ENCODE assay signal across 6 cellular contexts in genomic region chr15:40847225-40847961, GRCh38. TPM values are rescaled to one million over a fixed set of nuclear protein-coding genes. Genes with fewer than 3 reads are reported as not detected.
A peak's percentile ranks its signal among the peaks of the same experiment; 100 is the strongest.
DNase-seq lines count a peak whose midpoint lies in the region; ATAC-seq and TF ChIP-seq lines count a peak whose summit lies in the region.

No MANE protein-coding gene starts in this region.

- no peak overlapping the region for H3K4me3 Mint-ChIP-seq in T-cell

- H3K27ac Mint-ChIP-seq in T-cell = peak overlapping the region; percentile 16 to 80

- H3K27me3 Mint-ChIP-seq in T-cell = peaks cover 7% of the 10 kb centered on the region in 2 donors

- H3K4me3 ChIP-seq in GM12864 (ENCODE audit: low read depth, low read length) = no peak overlapping the region; the same call in 1 of the 2 replicates
- no peak overlapping the region for H3K4me3 ChIP-seq in liver (ENCODE audit: low read depth in 1 of 3, low read length in 3 of 3)

- TF ChIP-seq RAD21 in liver (IDR thresholded peaks at IDR 0.05) = no peak

- peak; percentile 59 for DNase-seq in GM12864 (ENCODE audit: low read depth)
- DNase-seq in T-cell = peak in 1 of 34 experiments; percentile 44
- no peak for DNase-seq in activated CD4-positive, CD25-positive, alpha-beta regulatory T cell treated with anti-CD3 and anti-CD28 coated beads, Interleukin-2, amount 50 U/mL, for 72 hours

- H3K9me3 Mint-ChIP-seq in T-cell = no peaks in the 10 kb centered on the region

- no peaks in the 10 kb centered on the region for H3K36me3 Mint-ChIP-seq in T-cell

- peaks cover 0 to 2% (median 1%) of the 10 kb centered on the region in 4 donors for H3K27me3 ChIP-seq in liver (ENCODE audit: control insufficient read depth in 4 of 4, insufficient read depth in 4 of 4, low read length in 3 of 4)

- peaks cover 27 to 33% (median 29%) of the 10 kb centered on the region in 3 donors for H3K4me1 Mint-ChIP-seq in T-cell

- no peak overlapping the region for H3K27ac ChIP-seq in liver (ENCODE audit: low read depth in 1 of 2, low read length in 2 of 2)

- H3K9ac ChIP-seq in liver (ENCODE audit: low read depth in 1 of 2, low read length in 2 of 2) = no peak overlapping the region

- TF ChIP-seq CTCF in GM12864 (IDR thresholded peaks at IDR 0.05; ENCODE audit: low read depth, low read length, missing control alignments) = no peak
- peak; percentile 10 for TF ChIP-seq CTCF in liver (IDR thresholded peaks at IDR 0.05; ENCODE audit: low read depth, low read length, missing input control)

- POLR2A ChIA-PET in T-cell (lab: Charles Lee) = no interaction called here

- H3K4me1 ChIP-seq in liver (ENCODE audit: control insufficient read depth in 4 of 4, insufficient read depth in 4 of 4, low read length in 3 of 4) = peaks cover 8 to 20% (median 10%) of the 10 kb centered on the region in 4 donors

- CTCF ChIA-PET in T-cell (lab: Charles Lee) = interaction anchor here (0.5 to 1.1 kb wide), 3 partner anchors 10 to 236 kb away, joined by 3 to 9 read pairs (median 4); no protein-coding TSS in a partner anchor

- H3K36me3 ChIP-seq in liver (ENCODE audit: control insufficient read depth in 4 of 4, insufficient read depth in 3 of 4, low read depth in 1 of 4, low read length in 3 of 4) = no peaks in the 10 kb centered on the region

- 80% methylated on average over 7 of the region's 7 CpGs for WGBS in liver

- ATAC-seq in HG03565 (IDR thresholded peaks at IDR 0.05; ENCODE audit: unreplicated experiment) = peak; percentile 54
- ATAC-seq in T-cell (replicated peaks in 1 of 4) = peak in 1 of 4 experiments; percentile 33
- ATAC-seq in GM18858 (IDR thresholded peaks at IDR 0.05; ENCODE audit: unreplicated experiment) = no peak

- H3K9me3 ChIP-seq in liver (ENCODE audit: control insufficient read depth in 4 of 4, low read length in 3 of 4) = no peaks in the 10 kb centered on the region

TF ChIP-seq in liver, 16 proteins besides CTCF, POLR2A, EP300 and RAD21:
- no peak for TF ChIP-seq HNF4A (conservative IDR thresholded peaks at IDR 0.05)

RNA-seq across cellular contexts. Expression of gene SPINT1, which starts 3.5 kb away (rescaled TPM):
- total RNA-seq in T-cell (1 to 10 TPM; 1.6 to 6.6 (median 5.1) TPM), liver (1 to 10 TPM; 1.2 to 2.6 TPM)
- 1 to 10 TPM; 1.6 to 2.2 TPM for polyA plus RNA-seq in liver

RNA-seq across cellular contexts. Expression of gene PPP1R14D, which starts 18.9 kb away (rescaled TPM):
- total RNA-seq in T-cell = not detected
- total RNA-seq in liver = not detected
- polyA plus RNA-seq in liver = not detected

RNA-seq across cellular contexts. Expression of gene RHOV, which starts 26.6 kb away (rescaled TPM):
- total RNA-seq in T-cell (not detected), liver (under 1 TPM in 1 of 2 donors, not detected in 1; 0.05 TPM)
- polyA plus RNA-seq in liver = not detected

RNA-seq across cellular contexts. Expression of gene DNAJC17, which starts 40.1 kb away (rescaled TPM):
- total RNA-seq in T-cell (10 to 100 TPM; 33.1 to 47.5 (median 45.1) TPM), liver (10 to 100 TPM in 1 of 2 donors, 1 to 10 TPM in 1; 10.0 to 13.8 TPM)
- polyA plus RNA-seq in liver = 10 to 100 TPM; 25.9 to 32.5 TPM

RNA-seq across cellular contexts. Expression of gene ZFYVE19, which starts 40.5 kb away (rescaled TPM):
- total RNA-seq in T-cell (10 to 100 TPM; 20.0 to 38.9 (median 30.8) TPM), liver (10 to 100 TPM; 10.4 to 41.2 TPM)
- polyA plus RNA-seq in liver = 10 to 100 TPM; 18.4 to 21.0 TPM
